Comparison of ENCODE assay signal across 3 cellular contexts in the genomic region with DNA sequence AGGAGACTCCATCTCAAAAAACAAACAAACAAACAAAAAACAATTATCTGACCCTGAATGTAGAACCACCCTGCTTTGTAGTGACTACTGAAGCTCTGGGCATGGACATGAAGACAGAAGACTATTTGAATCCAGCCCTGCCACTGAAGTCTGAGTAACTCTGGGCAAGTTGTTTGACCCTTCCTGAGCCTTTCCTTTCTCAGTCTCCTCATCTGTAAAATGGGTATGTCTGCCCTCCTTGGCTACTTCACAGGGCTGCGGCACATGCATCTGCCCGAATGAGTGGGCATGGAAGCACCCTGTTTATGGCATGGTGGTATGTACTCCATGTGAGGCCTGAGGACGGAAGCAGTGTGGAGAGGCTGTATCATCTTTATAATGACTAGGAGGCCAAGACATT.
TF ChIP-seq lines count a peak whose summit lies in the region.

No MANE protein-coding gene starts in this region.

TF ChIP-seq in SK-N-SH treated with all-trans-retinoic acid at 6 μM for 48 hours, 23 proteins besides CTCF, POLR2A, EP300 and RAD21:
- TF ChIP-seq, protein P1, sequence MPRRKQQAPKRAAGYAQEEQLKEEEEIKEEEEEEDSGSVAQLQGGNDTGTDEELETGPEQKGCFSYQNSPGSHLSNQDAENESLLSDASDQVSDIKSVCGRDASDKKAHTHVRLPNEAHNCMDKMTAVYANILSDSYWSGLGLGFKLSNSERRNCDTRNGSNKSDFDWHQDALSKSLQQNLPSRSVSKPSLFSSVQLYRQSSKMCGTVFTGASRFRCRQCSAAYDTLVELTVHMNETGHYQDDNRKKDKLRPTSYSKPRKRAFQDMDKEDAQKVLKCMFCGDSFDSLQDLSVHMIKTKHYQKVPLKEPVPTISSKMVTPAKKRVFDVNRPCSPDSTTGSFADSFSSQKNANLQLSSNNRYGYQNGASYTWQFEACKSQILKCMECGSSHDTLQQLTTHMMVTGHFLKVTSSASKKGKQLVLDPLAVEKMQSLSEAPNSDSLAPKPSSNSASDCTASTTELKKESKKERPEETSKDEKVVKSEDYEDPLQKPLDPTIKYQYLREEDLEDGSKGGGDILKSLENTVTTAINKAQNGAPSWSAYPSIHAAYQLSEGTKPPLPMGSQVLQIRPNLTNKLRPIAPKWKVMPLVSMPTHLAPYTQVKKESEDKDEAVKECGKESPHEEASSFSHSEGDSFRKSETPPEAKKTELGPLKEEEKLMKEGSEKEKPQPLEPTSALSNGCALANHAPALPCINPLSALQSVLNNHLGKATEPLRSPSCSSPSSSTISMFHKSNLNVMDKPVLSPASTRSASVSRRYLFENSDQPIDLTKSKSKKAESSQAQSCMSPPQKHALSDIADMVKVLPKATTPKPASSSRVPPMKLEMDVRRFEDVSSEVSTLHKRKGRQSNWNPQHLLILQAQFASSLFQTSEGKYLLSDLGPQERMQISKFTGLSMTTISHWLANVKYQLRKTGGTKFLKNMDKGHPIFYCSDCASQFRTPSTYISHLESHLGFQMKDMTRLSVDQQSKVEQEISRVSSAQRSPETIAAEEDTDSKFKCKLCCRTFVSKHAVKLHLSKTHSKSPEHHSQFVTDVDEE (CRISPR knock-in tag; IDR thresholded peaks at IDR 0.05) = no peak
- TF ChIP-seq BACH2 (CRISPR knock-in tag; IDR thresholded peaks at IDR 0.05; ENCODE audit: borderline replicate concordance) (no peak), ZNF70 (CRISPR knock-in tag; IDR thresholded peaks at IDR 0.05) (no peak), OSR1 (CRISPR knock-in tag; IDR thresholded peaks at IDR 0.05) (no peak), RARB (CRISPR knock-in tag; IDR thresholded peaks at IDR 0.05) (no peak), ZFP3 (CRISPR knock-in tag; IDR thresholded peaks at IDR 0.05) (no peak)
- TF ChIP-seq, protein P2, sequence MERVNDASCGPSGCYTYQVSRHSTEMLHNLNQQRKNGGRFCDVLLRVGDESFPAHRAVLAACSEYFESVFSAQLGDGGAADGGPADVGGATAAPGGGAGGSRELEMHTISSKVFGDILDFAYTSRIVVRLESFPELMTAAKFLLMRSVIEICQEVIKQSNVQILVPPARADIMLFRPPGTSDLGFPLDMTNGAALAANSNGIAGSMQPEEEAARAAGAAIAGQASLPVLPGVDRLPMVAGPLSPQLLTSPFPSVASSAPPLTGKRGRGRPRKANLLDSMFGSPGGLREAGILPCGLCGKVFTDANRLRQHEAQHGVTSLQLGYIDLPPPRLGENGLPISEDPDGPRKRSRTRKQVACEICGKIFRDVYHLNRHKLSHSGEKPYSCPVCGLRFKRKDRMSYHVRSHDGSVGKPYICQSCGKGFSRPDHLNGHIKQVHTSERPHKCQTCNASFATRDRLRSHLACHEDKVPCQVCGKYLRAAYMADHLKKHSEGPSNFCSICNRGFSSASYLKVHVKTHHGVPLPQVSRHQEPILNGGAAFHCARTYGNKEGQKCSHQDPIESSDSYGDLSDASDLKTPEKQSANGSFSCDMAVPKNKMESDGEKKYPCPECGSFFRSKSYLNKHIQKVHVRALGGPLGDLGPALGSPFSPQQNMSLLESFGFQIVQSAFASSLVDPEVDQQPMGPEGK (CRISPR knock-in tag; IDR thresholded peaks at IDR 0.05; ENCODE audit: borderline replicate concordance) = no peak

TF ChIP-seq in SK-N-SH, 30 proteins besides CTCF, POLR2A, EP300 and RAD21:
- TF ChIP-seq GABPA (IDR thresholded peaks at IDR 0.05; ENCODE audit: low read depth) (no peak), SMC3 (IDR thresholded peaks at IDR 0.05; ENCODE audit: low read depth, low read length) (no peak), USF1 (IDR thresholded peaks at IDR 0.05; ENCODE audit: borderline replicate concordance, low read depth) (no peak), FOSL2 (IDR thresholded peaks at IDR 0.05; ENCODE audit: borderline replicate concordance, low read depth) (no peak)
- TF ChIP-seq, protein P3, sequence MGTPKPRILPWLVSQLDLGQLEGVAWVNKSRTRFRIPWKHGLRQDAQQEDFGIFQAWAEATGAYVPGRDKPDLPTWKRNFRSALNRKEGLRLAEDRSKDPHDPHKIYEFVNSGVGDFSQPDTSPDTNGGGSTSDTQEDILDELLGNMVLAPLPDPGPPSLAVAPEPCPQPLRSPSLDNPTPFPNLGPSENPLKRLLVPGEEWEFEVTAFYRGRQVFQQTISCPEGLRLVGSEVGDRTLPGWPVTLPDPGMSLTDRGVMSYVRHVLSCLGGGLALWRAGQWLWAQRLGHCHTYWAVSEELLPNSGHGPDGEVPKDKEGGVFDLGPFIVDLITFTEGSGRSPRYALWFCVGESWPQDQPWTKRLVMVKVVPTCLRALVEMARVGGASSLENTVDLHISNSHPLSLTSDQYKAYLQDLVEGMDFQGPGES (IDR thresholded peaks at IDR 0.05; ENCODE audit: low read depth, low read length) = no peak

TF ChIP-seq in HCT116, 20 proteins besides CTCF, POLR2A, EP300 and RAD21:
- no peak for TF ChIP-seq TCF7L2 (IDR thresholded peaks at IDR 0.05; ENCODE audit: borderline replicate concordance, extremely low read depth, insufficient read depth, insufficient read length)
- TF ChIP-seq CBX3 (IDR thresholded peaks at IDR 0.05; ENCODE audit: low read depth) = peak; percentile 29; the same call in 1 of the 2 replicates
TF ChIP-seq in HCT116: peak in this region for 1.
